ENCODE assay signal across 14 cellular contexts in genomic region chr5:5387192-5387591, GRCh38.
"Had no signal": no experiment of that assay in that cellular context is flagged by ENCODE, and none has a peak within 500 bp of the region (broad histone marks: within the 10 kb centered on the region; RNA-seq: fewer than 3 reads in every experiment).

No MANE protein-coding gene starts in this region.

- DNase-seq: activated CD4-positive, alpha-beta memory T cell treated with anti-CD3 and anti-CD28 coated beads for 36 hours; activated CD4-positive, CD25-positive, alpha-beta regulatory T cell treated with anti-CD3 and anti-CD28 coated beads, Interleukin-2, amount 50 U/mL, for 72 hours; activated effector memory CD4-positive, alpha-beta T cell treated with anti-CD3 and anti-CD28 coated beads, Interleukin-2, amount 50 U/mL, for 16 hours; activated naive CD8-positive, alpha-beta T cell treated with anti-CD3 and anti-CD28 coated beads for 36 hours; activated T-cell treated with anti-CD3 and anti-CD28 coated beads, Interleukin-2, amount 50 U/mL, for 4 hours; aorta; colonic mucosa; gastrocnemius medialis; islet precursor cell; left ventricle myocardium superior; mesenchymal stem cell; stimulated activated CD4-positive, alpha-beta T cell treated with anti-CD3 and anti-CD28 coated beads, Interleukin-4, amount 100 ng/mL, for 24 hours had no signal

- H3K4me3 ChIP-seq: cardiac muscle cell, colonic mucosa, gastrocnemius medialis, tibial nerve had no signal

- H3K9me3 ChIP-seq: colonic mucosa, gastrocnemius medialis, tibial nerve had no signal

- H3K27ac ChIP-seq: cardiac muscle cell, colonic mucosa, gastrocnemius medialis, tibial nerve had no signal

- H3K36me3 ChIP-seq: cardiac muscle cell, colonic mucosa, gastrocnemius medialis, tibial nerve had no signal

- H3K4me1 ChIP-seq: colonic mucosa, gastrocnemius medialis, tibial nerve had no signal

- H3K27me3 ChIP-seq: cardiac muscle cell, colonic mucosa, gastrocnemius medialis, tibial nerve had no signal
